Comparison of ENCODE assay signal across 8 cellular contexts in the genomic region with DNA sequence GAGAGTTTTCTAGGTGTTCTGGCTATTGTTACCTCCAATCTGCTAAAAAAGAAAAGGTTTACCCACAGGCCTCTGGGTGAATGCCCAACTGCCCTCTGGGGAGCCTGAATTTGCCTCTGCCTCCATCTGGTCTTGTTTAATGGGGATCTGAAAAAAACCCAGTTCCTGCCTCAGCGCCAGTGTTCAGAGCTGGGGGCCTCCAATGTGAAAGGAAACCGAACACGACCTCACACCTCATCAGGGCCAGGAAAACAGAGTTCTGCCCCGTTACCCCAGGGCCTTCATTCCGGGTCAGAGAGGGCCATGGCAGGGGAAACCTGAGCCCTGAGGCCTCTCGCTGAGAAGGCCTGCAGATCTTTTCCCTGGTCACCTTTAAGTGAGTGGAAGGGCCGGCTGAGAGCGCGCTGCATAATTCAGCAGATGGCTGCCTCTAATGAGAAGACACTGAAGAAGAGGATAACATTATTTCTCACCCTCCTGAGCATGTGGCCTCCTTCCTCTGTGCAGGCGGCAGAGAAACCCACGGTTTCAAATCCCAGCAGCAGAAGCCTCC. TPM values are rescaled to one million over a fixed set of nuclear protein-coding genes. Genes with fewer than 3 reads are reported as not detected.
A peak's percentile ranks its signal among the peaks of the same experiment; 100 is the strongest.
DNase-seq lines count a peak whose midpoint lies in the region; ATAC-seq and TF ChIP-seq lines count a peak whose summit lies in the region.

No MANE protein-coding gene starts in this region.

- H3K4me3 Mint-ChIP-seq in stimulated activated effector memory CD8-positive, alpha-beta T cell treated with anti-CD3 and anti-CD28 coated beads, Interleukin-12 subunit alpha, Interleukin-12 subunit beta, amount 100 ng/mL, for 72 hours: peak overlapping the region; percentile 84
- H3K4me3 Mint-ChIP-seq in endothelial cell (ENCODE audit: unreplicated experiment): no peak overlapping the region

- H3K4me1 Mint-ChIP-seq in stimulated activated effector memory CD8-positive, alpha-beta T cell treated with anti-CD3 and anti-CD28 coated beads, Interleukin-12 subunit alpha, Interleukin-12 subunit beta, amount 100 ng/mL, for 72 hours: peaks cover 41% of the 10 kb centered on the region
- peaks cover 18% of the 10 kb centered on the region for H3K4me1 Mint-ChIP-seq in endothelial cell (ENCODE audit: unreplicated experiment)

- H3K27ac Mint-ChIP-seq in stimulated activated effector memory CD8-positive, alpha-beta T cell treated with anti-CD3 and anti-CD28 coated beads, Interleukin-12 subunit alpha, Interleukin-12 subunit beta, amount 100 ng/mL, for 72 hours: peak overlapping the region; percentile 97
- no peak overlapping the region for H3K27ac Mint-ChIP-seq in endothelial cell (ENCODE audit: unreplicated experiment)

- no peak for TF ChIP-seq CTCF in endothelial cell (IDR thresholded peaks at IDR 0.05; ENCODE audit: unreplicated experiment)

- no peaks in the 10 kb centered on the region for H3K27me3 Mint-ChIP-seq in endothelial cell (ENCODE audit: unreplicated experiment)

- peaks cover 83% of the 10 kb centered on the region for H3K36me3 Mint-ChIP-seq in stimulated activated effector memory CD8-positive, alpha-beta T cell treated with anti-CD3 and anti-CD28 coated beads, Interleukin-12 subunit alpha, Interleukin-12 subunit beta, amount 100 ng/mL, for 72 hours
- no peaks in the 10 kb centered on the region for H3K36me3 Mint-ChIP-seq in endothelial cell (ENCODE audit: low read depth, unreplicated experiment)

- H3K9me3 Mint-ChIP-seq in stimulated activated effector memory CD8-positive, alpha-beta T cell treated with anti-CD3 and anti-CD28 coated beads, Interleukin-12 subunit alpha, Interleukin-12 subunit beta, amount 100 ng/mL, for 72 hours: no peaks in the 10 kb centered on the region
- H3K9me3 Mint-ChIP-seq in endothelial cell (ENCODE audit: unreplicated experiment): no peaks in the 10 kb centered on the region

- DNase-seq in Daoy (ENCODE audit: low read depth): peak; percentile 9
- peak; percentile 71 to 85 for DNase-seq in NCI-H524 (lab: John Stamatoyannopoulos, UW)
- DNase-seq in stimulated activated effector memory CD8-positive, alpha-beta T cell treated with anti-CD3 and anti-CD28 coated beads, Interleukin-12 subunit alpha, Interleukin-12 subunit beta, amount 100 ng/mL, for 72 hours (ENCODE audit: low spot score in 2 of 2): peak in 1 of 2 donors; percentile 51
- DNase-seq in activated CD4-positive, CD25-positive, alpha-beta regulatory T cell treated with anti-CD3 and anti-CD28 coated beads, Interleukin-2, amount 50 U/mL, for 72 hours: no peak
- no peak for DNase-seq in endothelial cell (ENCODE audit: low spot score)
- DNase-seq in activated CD4-positive, alpha-beta T cell treated with anti-CD3 and anti-CD28 coated beads for 4 hours: no peak

- ATAC-seq in GM21529 (IDR thresholded peaks at IDR 0.05; ENCODE audit: unreplicated experiment) (peak; percentile 41), esophagus mucosa (peak; percentile 27)
- ATAC-seq in stimulated activated effector memory CD8-positive, alpha-beta T cell treated with anti-CD3 and anti-CD28 coated beads, Interleukin-12 subunit alpha, Interleukin-12 subunit beta, amount 100 ng/mL, for 72 hours: no peak

RNA-seq across cellular contexts. Expression of gene SEPTIN6, which starts 6.8 kb away (rescaled TPM):
- 10.2 and 11.1 TPM in 2 replicates for total RNA-seq in Daoy (2014; rRNA removed; shearing (Covaris generic))
- 5.1 TPM for total RNA-seq in esophagus mucosa
- total RNA-seq in endothelial cell (ENCODE audit: unreplicated experiment): 19.8 TPM

Comparison
In these comparisons a context has a peak if more than half of its experiments do, and no peak if none do; other contexts are left out.
1. DNase-seq: peak in Daoy (single experiment) and NCI-H524 (2 of 2); none in activated CD4-positive, CD25-positive, alpha-beta regulatory T cell treated with anti-CD3 and anti-CD28 coated beads, Interleukin-2, amount 50 U/mL, for 72 hours (single experiment), endothelial cell (single experiment) and activated CD4-positive, alpha-beta T cell treated with anti-CD3 and anti-CD28 coated beads for 4 hours (0 of 2).